In genomic region chr9:109321727-109322126, GRCh38 we compare ENCODE assay signal across 17 cellular contexts. TPM values are rescaled to one million over a fixed set of nuclear protein-coding genes. Genes with fewer than 3 reads are reported as not detected.
DNase-seq lines count a peak whose midpoint lies in the region; ATAC-seq and TF ChIP-seq lines count a peak whose summit lies in the region.
"Had no signal": no experiment of that assay in that cellular context is flagged by ENCODE, and none has a peak within 500 bp of the region (broad histone marks: within the 10 kb centered on the region; RNA-seq: fewer than 3 reads in every experiment).

No MANE protein-coding gene starts in this region.

- H3K4me3 Mint-ChIP-seq in Caco-2 (ENCODE audit: unreplicated experiment) (no peak overlapping the region), endothelial cell (ENCODE audit: unreplicated experiment) (peak overlapping the region; percentile 88)
- H3K4me3 Mint-ChIP-seq in activated CD8-positive, alpha-beta memory T cell treated with anti-CD3 and anti-CD28 coated beads, Interleukin-2, amount 10 ng/mL, durations not matched to agents 7 days and 5 days: no peak overlapping the region

- H3K27ac ChIP-seq in trophoblast cell (ENCODE audit: low read depth, low read length) (no peak overlapping the region), gastrocnemius medialis (no peak overlapping the region)
- H3K27ac ChIP-seq: esophagus muscularis mucosa, SK-N-MC had no signal

- no peak overlapping the region for H3K4me3 ChIP-seq in Caco-2 (ENCODE audit: low read depth, low read length)
- H3K4me3 ChIP-seq in trophoblast cell (ENCODE audit: low read depth, low read length): no peak overlapping the region
- no peak overlapping the region for H3K4me3 ChIP-seq in gastrocnemius medialis
- H3K4me3 ChIP-seq: mucosa of descending colon had no signal

- WGBS in trophoblast cell (ENCODE audit: extremely low coverage, insufficient coverage, insufficient read length): no CpG with 5 or more reads among the region's 5 CpGs

- TF ChIP-seq CTCF in Caco-2 (IDR thresholded peaks at IDR 0.05; ENCODE audit: insufficient read depth in 1 of 2, low read depth in 1 of 2, low read length in 1 of 2, severe bottlenecking in 1 of 2, unreplicated experiment in 1 of 2) (no peak), endothelial cell (IDR thresholded peaks at IDR 0.05; ENCODE audit: unreplicated experiment) (no peak), gastrocnemius medialis (IDR thresholded peaks at IDR 0.05 in 4 of 5, conservative IDR thresholded peaks at IDR 0.05 in 1 of 5) (no peak)

- H2BK120ac ChIP-seq in trophoblast cell (ENCODE audit: insufficient read depth, low read length, poor library complexity): no peak overlapping the region

- intact Hi-C loops in Caco-2 (cut with micrococcal nuclease; ENCODE audit: unreplicated experiment) (loop anchor here (1.0 to 5.0 kb wide), 5 partner anchors 23 to 309 kb away; partner anchors contain the start of gene CTNNAL1), gastrocnemius medialis (cut with DNase I; ENCODE audit: low total_unique reads) (loop anchor here (1.0 to 2.0 kb wide), 2 partner anchors 77 to 139 kb away; no protein-coding TSS in a partner anchor)

- H3K27ac Mint-ChIP-seq in Caco-2 (ENCODE audit: unreplicated experiment) (peak overlapping the region; percentile 58), endothelial cell (ENCODE audit: unreplicated experiment) (no peak overlapping the region)
- H3K27ac Mint-ChIP-seq in activated CD8-positive, alpha-beta memory T cell treated with anti-CD3 and anti-CD28 coated beads, Interleukin-2, amount 10 ng/mL, durations not matched to agents 7 days and 5 days: no peak overlapping the region
- H3K27ac Mint-ChIP-seq: stimulated activated effector memory CD8-positive, alpha-beta T cell treated with anti-CD3 and anti-CD28 coated beads, Interleukin-12 subunit alpha, Interleukin-12 subunit beta, amount 100 ng/mL, for 72 hours had no signal

- TF ChIP-seq POLR2A in gastrocnemius medialis (IDR thresholded peaks at IDR 0.05): no peak

- no peak overlapping the region for H2AK5ac ChIP-seq in trophoblast cell (ENCODE audit: low read length)

- H3K27me3 Mint-ChIP-seq in Caco-2 (ENCODE audit: insufficient read depth, unreplicated experiment) (no peaks in the 10 kb centered on the region), endothelial cell (ENCODE audit: unreplicated experiment) (peaks cover 20% of the 10 kb centered on the region)
- peaks cover 57% of the 10 kb centered on the region for H3K27me3 Mint-ChIP-seq in activated CD8-positive, alpha-beta memory T cell treated with anti-CD3 and anti-CD28 coated beads, Interleukin-2, amount 10 ng/mL, durations not matched to agents 7 days and 5 days

- H3K27me3 ChIP-seq in Caco-2 (replicated peaks; ENCODE audit: control insufficient read depth, insufficient read depth, low read length) (no peaks in the 10 kb centered on the region), trophoblast cell (ENCODE audit: insufficient read depth, low read length) (no peaks in the 10 kb centered on the region), gastrocnemius medialis (peaks cover 4 to 7% (median 4%) of the 10 kb centered on the region in 3 donors)
- H3K27me3 ChIP-seq: testis had no signal

- H3K4ac ChIP-seq in trophoblast cell (ENCODE audit: low read depth, low read length): no peak overlapping the region

- H3K36me3 Mint-ChIP-seq in Caco-2 (ENCODE audit: insufficient read depth, unreplicated experiment) (no peaks in the 10 kb centered on the region), endothelial cell (ENCODE audit: low read depth, unreplicated experiment) (no peaks in the 10 kb centered on the region)
- no peaks in the 10 kb centered on the region for H3K36me3 Mint-ChIP-seq in activated CD8-positive, alpha-beta memory T cell treated with anti-CD3 and anti-CD28 coated beads, Interleukin-2, amount 10 ng/mL, durations not matched to agents 7 days and 5 days
- H3K36me3 Mint-ChIP-seq: stimulated activated effector memory CD8-positive, alpha-beta T cell treated with anti-CD3 and anti-CD28 coated beads, Interleukin-12 subunit alpha, Interleukin-12 subunit beta, amount 100 ng/mL, for 72 hours had no signal

- H3K36me3 ChIP-seq in Caco-2 (ENCODE audit: control insufficient read depth, insufficient read depth, low read length) (no peaks in the 10 kb centered on the region), trophoblast cell (ENCODE audit: control insufficient read depth in 1 of 2, insufficient read depth in 2 of 2, low read length in 2 of 2) (no peaks in the 10 kb centered on the region), gastrocnemius medialis (no peaks in the 10 kb centered on the region)
- H3K36me3 ChIP-seq: esophagus muscularis mucosa had no signal

- no peak overlapping the region for H4K8ac ChIP-seq in trophoblast cell (ENCODE audit: low read depth, low read length)

- in situ Hi-C loops in gastrocnemius medialis (cut with MboI; ENCODE audit: low sequenced_read_pairs in 4 of 4): loop anchor here in 1 of 4 donors (10.0 kb wide), 1 partner anchor 77 kb away; no protein-coding TSS in a partner anchor

- H3K9me3 ChIP-seq in Caco-2: no peaks in the 10 kb centered on the region
- no peaks in the 10 kb centered on the region for H3K9me3 ChIP-seq in trophoblast cell (ENCODE audit: insufficient read depth, low read depth, low read length)
- no peaks in the 10 kb centered on the region for H3K9me3 ChIP-seq in gastrocnemius medialis
- H3K9me3 ChIP-seq: esophagus muscularis mucosa, mucosa of descending colon, testis had no signal

- H3K23ac ChIP-seq in trophoblast cell (ENCODE audit: low read length): no peak overlapping the region

- H3K4me1 ChIP-seq in Caco-2 (peaks cover 21% of the 10 kb centered on the region), trophoblast cell (ENCODE audit: control insufficient read depth in 1 of 2, insufficient read depth in 2 of 2, low read length in 2 of 2) (peaks cover 7 to 19% of the 10 kb centered on the region in 2 experiments), gastrocnemius medialis (peaks cover 7 to 8% of the 10 kb centered on the region in 2 donors)
- H3K4me1 ChIP-seq: testis had no signal

- peaks cover 10% of the 10 kb centered on the region for H3K79me1 ChIP-seq in trophoblast cell (ENCODE audit: low read length)

- no peak overlapping the region for H4K91ac ChIP-seq in trophoblast cell (ENCODE audit: low read depth, low read length)

- no TSS peak for BruUV-seq in Caco-2 (replicated peaks; lab: Mats Ljungman, UMichigan)

- CTCF ChIA-PET in Caco-2 (lab: Charles Lee): interaction anchor here (1.5 kb wide), 1 partner anchor 24 kb away, joined by 5 read pairs; no protein-coding TSS in a partner anchor
- CTCF ChIA-PET in activated CD8-positive, alpha-beta memory T cell treated with anti-CD3 and anti-CD28 coated beads, Interleukin-2, amount 10 ng/mL, durations not matched to agents 7 days and 5 days (lab: Charles Lee): interaction anchor here (1.5 kb wide), 1 partner anchor 367 kb away, joined by 4 read pairs; no protein-coding TSS in a partner anchor

- H2AFZ ChIP-seq in trophoblast cell (ENCODE audit: insufficient read depth, low read length, poor library complexity): no peak overlapping the region

- no peak overlapping the region for H3K9ac ChIP-seq in trophoblast cell (ENCODE audit: low read length)

- H2BK12ac ChIP-seq in trophoblast cell (ENCODE audit: low read length): peak overlapping the region; percentile 23

- H3K79me2 ChIP-seq in trophoblast cell (ENCODE audit: control insufficient read depth, insufficient read depth, low read length, poor library complexity): peaks cover 10% of the 10 kb centered on the region

- DNase-seq in Caco-2 (no peak), NCI-H82 treated with DMSO at 0.1 percent for 48 hours (lab: John Stamatoyannopoulos, UW; ENCODE audit: unreplicated experiment) (peak; percentile 47), endothelial cell (ENCODE audit: low spot score) (no peak), trophoblast cell (no peak), gastrocnemius medialis (no peak), NCI-H1436 treated with DMSO at 0.1 percent for 48 hours (lab: John Stamatoyannopoulos, UW) (no peak)
- DNase-seq in activated CD8-positive, alpha-beta memory T cell treated with anti-CD3 and anti-CD28 coated beads, Interleukin-2, amount 10 ng/mL, durations not matched to agents 7 days and 5 days: no peak
- DNase-seq: activated CD4-positive, alpha-beta T cell treated with anti-CD3 and anti-CD28 coated beads for 1 hour; activated effector memory CD4-positive, alpha-beta T cell treated with anti-CD3 and anti-CD28 coated beads, Interleukin-2, amount 50 U/mL, for 16 hours; central memory CD4-positive, alpha-beta T cell; mucosa of descending colon; NCI-H1436; T-helper 9 cell; testis had no signal

- H3K9me3 Mint-ChIP-seq in Caco-2 (ENCODE audit: unreplicated experiment) (no peaks in the 10 kb centered on the region), endothelial cell (ENCODE audit: unreplicated experiment) (no peaks in the 10 kb centered on the region)
- no peaks in the 10 kb centered on the region for H3K9me3 Mint-ChIP-seq in activated CD8-positive, alpha-beta memory T cell treated with anti-CD3 and anti-CD28 coated beads, Interleukin-2, amount 10 ng/mL, durations not matched to agents 7 days and 5 days (ENCODE audit: low read depth)
- H3K9me3 Mint-ChIP-seq: stimulated activated effector memory CD8-positive, alpha-beta T cell treated with anti-CD3 and anti-CD28 coated beads, Interleukin-12 subunit alpha, Interleukin-12 subunit beta, amount 100 ng/mL, for 72 hours had no signal

- POLR2A ChIA-PET in Caco-2 (lab: Charles Lee): no interaction called here

- no peak overlapping the region for H4K12ac ChIP-seq in trophoblast cell (ENCODE audit: low read depth, low read length)

- H3K4me1 Mint-ChIP-seq in Caco-2 (ENCODE audit: low read depth, unreplicated experiment) (peaks cover 16% of the 10 kb centered on the region), endothelial cell (ENCODE audit: unreplicated experiment) (peaks cover 4% of the 10 kb centered on the region)
- H3K4me1 Mint-ChIP-seq in activated CD8-positive, alpha-beta memory T cell treated with anti-CD3 and anti-CD28 coated beads, Interleukin-2, amount 10 ng/mL, durations not matched to agents 7 days and 5 days: peaks cover 6% of the 10 kb centered on the region

- no peak for ATAC-seq in activated CD8-positive, alpha-beta memory T cell treated with anti-CD3 and anti-CD28 coated beads, Interleukin-2, amount 10 ng/mL, durations not matched to agents 7 days and 5 days
- ATAC-seq in gastrocnemius medialis: no peak

- no peak overlapping the region for H3K18ac ChIP-seq in trophoblast cell (ENCODE audit: low read length)

- no peak overlapping the region for H3K4me2 ChIP-seq in trophoblast cell (ENCODE audit: low read length)

- no peak overlapping the region for H2BK5ac ChIP-seq in trophoblast cell (ENCODE audit: low read depth, low read length, poor library complexity)

- no peak overlapping the region for H3K14ac ChIP-seq in trophoblast cell (ENCODE audit: low read length)

RNA-seq across cellular contexts. Expression of gene EPB41L4B, which starts 0.9 kb away (rescaled TPM):
- total RNA-seq in Caco-2 (2022) (14.7 and 16.3 TPM in 2 replicates), endothelial cell (ENCODE audit: unreplicated experiment) (0.41 TPM), gastrocnemius medialis (1 to 10 TPM; 3.8 to 6.9 (median 6.1) TPM)
- polyA plus RNA-seq in trophoblast cell (2013): 23.7 and 24.0 TPM in 2 replicates
- 1 to 10 TPM in 1 of 2 experiments, under 1 TPM in 1; 0.23 to 1.0 TPM for total RNA-seq in activated CD8-positive, alpha-beta memory T cell treated with anti-CD3 and anti-CD28 coated beads, Interleukin-2, amount 10 ng/mL, durations not matched to agents 7 days and 5 days
